Comparison of ENCODE assay signal across 26 cellular contexts in the genomic region with DNA sequence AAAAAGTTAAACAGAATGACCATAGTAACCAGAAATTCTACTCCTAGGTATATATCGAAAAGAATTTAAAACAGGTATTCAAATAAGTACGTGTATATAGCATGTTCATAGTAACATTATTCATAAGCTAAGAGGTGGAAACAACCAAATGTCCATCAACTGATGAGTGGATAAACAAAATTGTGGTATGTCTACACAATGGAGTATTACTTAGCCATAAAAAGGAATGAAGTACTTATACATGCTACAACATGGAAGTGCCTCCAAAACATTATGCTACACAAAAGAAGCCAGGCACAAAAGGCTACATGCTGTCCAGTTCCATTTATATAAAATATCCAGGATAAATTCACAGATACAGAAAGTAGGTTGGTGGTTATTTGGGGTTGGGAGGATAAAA.
"Had no signal": no experiment of that assay in that cellular context is flagged by ENCODE, and none has a peak within 500 bp of the region (broad histone marks: within the 10 kb centered on the region; RNA-seq: fewer than 3 reads in every experiment).

No MANE protein-coding gene starts in this region.

- H3K27me3 ChIP-seq: stomach, suprapubic skin, testis, thyroid gland, tibial artery, tibial nerve, transverse colon, upper lobe of left lung, upper lobe of right lung, uterus, vagina had no signal

- H3K4me1 ChIP-seq: stomach, suprapubic skin, testis, thyroid gland, tibial artery, tibial nerve, transverse colon, upper lobe of left lung, upper lobe of right lung, uterus, vagina had no signal

- H3K36me3 ChIP-seq: stomach, suprapubic skin, thoracic aorta, thyroid gland, tibial artery, transverse colon, upper lobe of left lung, upper lobe of right lung, uterus, vagina had no signal

- DNase-seq: stimulated activated CD4-positive, alpha-beta T cell treated with anti-CD3 and anti-CD28 coated beads, Interleukin-2, amount 100 ng/mL, for 48 hours; stimulated activated CD4-positive, alpha-beta T cell treated with anti-CD3 and anti-CD28 coated beads, Interleukin-4, amount 100 ng/mL, for 1 hour; stimulated activated CD4-positive, alpha-beta T cell treated with anti-CD3 and anti-CD28 coated beads, Interleukin-4, amount 100 ng/mL, for 24 hours; stimulated activated CD4-positive, alpha-beta T cell treated with anti-CD3 and anti-CD28 coated beads, Interleukin-4, amount 100 ng/mL, for 4 hours; stimulated activated CD8-positive, alpha-beta memory T cell treated with anti-CD3 and anti-CD28 coated beads, Interleukin-4, amount 100 ng/mL, for 48 hours; stimulated activated naive B cell treated with anti-CD40 and anti-IgM and Interleukin-4, amounts not matched to agents 10 μg/mL and 1 μg/mL and 100 μg/mL, for 72 hours; stimulated activated naive CD4-positive, alpha-beta T cell; stimulated activated naive CD4-positive, alpha-beta T cell treated with Interleukin-2 at 50 U/mL for 16 hours; stimulated activated naive CD8-positive, alpha-beta T cell treated with anti-CD3 and anti-CD28 coated beads, Interleukin-15, amount 100 ng/mL, for 72 hours; stimulated activated naive CD8-positive, alpha-beta T cell treated with anti-CD3 and anti-CD28 coated beads, Interleukin-15, Interleukin-2, amounts not matched to agents 100 U/mL and 50 U/mL, for 24 hours; stomach; substantia nigra; testis; thyroid gland; tibial artery; transverse colon; upper lobe of left lung; upper lobe of right lung; uterus had no signal

- H3K4me3 ChIP-seq: stomach, suprapubic skin, testis, thoracic aorta, thyroid gland, tibial artery, tibial nerve, transverse colon, upper lobe of left lung, upper lobe of right lung, uterus, vagina had no signal

- H3K9me3 ChIP-seq: suprapubic skin, testis, thoracic aorta, thyroid gland, tibial nerve, transverse colon, upper lobe of right lung, vagina had no signal

- FAIRE-seq: urothelium cell line had no signal

- ATAC-seq: stimulated activated effector memory CD8-positive, alpha-beta T cell treated with anti-CD3 and anti-CD28 coated beads, Interleukin-12 subunit alpha, Interleukin-12 subunit beta, amount 100 ng/mL, for 72 hours; stimulated activated memory B cell treated with anti-CD40 and anti-IgM and Interleukin-4, amounts not matched to agents 10 μg/mL and 1 μg/mL and 100 μg/mL, for 72 hours; stimulated activated naive B cell treated with anti-CD40 and anti-IgM and Interleukin-4, amounts not matched to agents 10 μg/mL and 1 μg/mL and 100 μg/mL, for 72 hours; stimulated activated naive CD8-positive, alpha-beta T cell treated with anti-CD3 and anti-CD28 coated beads, Interleukin-15, amount 100 ng/mL, for 72 hours; stimulated activated naive CD8-positive, alpha-beta T cell treated with anti-CD3 and anti-CD28 coated beads, Interleukin-15, Interleukin-2, amounts not matched to agents 100 U/mL and 50 U/mL, for 24 hours; upper lobe of right lung had no signal

- H3K27ac ChIP-seq: stomach, suprapubic skin, testis, thoracic aorta, thyroid gland, tibial artery, tibial nerve, transverse colon, upper lobe of left lung, upper lobe of right lung, uterus, vagina had no signal
